27 cellular contexts compared by ENCODE assay signal in genomic region chr1:6653651-6654290, GRCh38. TPM values are rescaled to one million over a fixed set of nuclear protein-coding genes. Genes with fewer than 3 reads are reported as not detected.
DNase-seq lines count a peak whose midpoint lies in the region; ATAC-seq lines count a peak whose summit lies in the region.
"Had no signal": no experiment of that assay in that cellular context is flagged by ENCODE, and none has a peak within 500 bp of the region (broad histone marks: within the 10 kb centered on the region; RNA-seq: fewer than 3 reads in every experiment).

No MANE protein-coding gene starts in this region.

- no peak overlapping the region for H3K14ac ChIP-seq in trophoblast cell (ENCODE audit: low read length)

- H2BK12ac ChIP-seq in trophoblast cell (ENCODE audit: low read length) = no peak overlapping the region

- H3K4ac ChIP-seq in trophoblast cell (ENCODE audit: low read depth, low read length) = no peak overlapping the region

- H3K4me1 ChIP-seq in iPS-15b (ENCODE audit: control insufficient read depth, insufficient read depth, low read length) (no peaks in the 10 kb centered on the region), trophoblast cell (ENCODE audit: control insufficient read depth in 1 of 2, insufficient read depth in 2 of 2, low read length in 2 of 2) (peaks cover 0 to 4% of the 10 kb centered on the region in 2 experiments)
- H3K4me1 ChIP-seq: HAP-1 had no signal

- no peak overlapping the region for H3K4me3 Mint-ChIP-seq in activated naive CD4-positive, alpha-beta T cell treated with anti-CD3 and anti-CD28 coated beads, Interleukin-2, amount 10 ng/mL, durations not matched to agents 7 days and 5 days
- no peak overlapping the region for H3K4me3 Mint-ChIP-seq in activated T-helper 17 cell treated with anti-CD3 and anti-CD28 coated beads, Interleukin-2, amount 50 U/mL, for 72 hours
- H3K4me3 Mint-ChIP-seq: activated CD4-positive, alpha-beta T cell treated with anti-CD3 and anti-CD28 coated beads for 36 hours; activated CD8-positive, alpha-beta T cell treated with anti-CD3 and anti-CD28 coated beads for 36 hours; activated naive CD8-positive, alpha-beta T cell treated with anti-CD3 and anti-CD28 coated beads for 36 hours; B cell; CD4-positive, alpha-beta memory T cell; naive thymus-derived CD8-positive, alpha-beta T cell; stimulated activated naive CD8-positive, alpha-beta T cell treated with anti-CD3 and anti-CD28 coated beads, Interleukin-15, Interleukin-2, amounts not matched to agents 100 ng/mL and 50 ng/mL, for 24 hours had no signal

- H3K27me3 ChIP-seq in iPS-15b (ENCODE audit: control insufficient read depth, insufficient read depth, low read length) (no peaks in the 10 kb centered on the region), trophoblast cell (ENCODE audit: insufficient read depth, low read length) (no peaks in the 10 kb centered on the region)
- H3K27me3 ChIP-seq: cardiac muscle cell, testis had no signal

- H3K27me3 Mint-ChIP-seq in activated naive CD4-positive, alpha-beta T cell treated with anti-CD3 and anti-CD28 coated beads, Interleukin-2, amount 10 ng/mL, durations not matched to agents 7 days and 5 days = no peaks in the 10 kb centered on the region
- H3K27me3 Mint-ChIP-seq in activated T-helper 17 cell treated with anti-CD3 and anti-CD28 coated beads, Interleukin-2, amount 50 U/mL, for 72 hours = no peaks in the 10 kb centered on the region
- H3K27me3 Mint-ChIP-seq: activated CD4-positive, alpha-beta T cell treated with anti-CD3 and anti-CD28 coated beads for 36 hours; activated CD8-positive, alpha-beta T cell treated with anti-CD3 and anti-CD28 coated beads for 36 hours; activated naive CD8-positive, alpha-beta T cell treated with anti-CD3 and anti-CD28 coated beads for 36 hours; B cell; CD4-positive, alpha-beta memory T cell; naive thymus-derived CD8-positive, alpha-beta T cell; stimulated activated naive CD8-positive, alpha-beta T cell treated with anti-CD3 and anti-CD28 coated beads, Interleukin-15, Interleukin-2, amounts not matched to agents 100 ng/mL and 50 ng/mL, for 24 hours had no signal

- H4K12ac ChIP-seq in trophoblast cell (ENCODE audit: low read depth, low read length) = no peak overlapping the region

- no peak overlapping the region for H2BK5ac ChIP-seq in trophoblast cell (ENCODE audit: low read depth, low read length, poor library complexity)

- H3K9ac ChIP-seq in iPS-15b (ENCODE audit: low read depth, low read length) (peak overlapping the region; percentile 26), trophoblast cell (ENCODE audit: low read length) (no peak overlapping the region)

- H2AK5ac ChIP-seq in trophoblast cell (ENCODE audit: low read length) = no peak overlapping the region

- no peak overlapping the region for H4K91ac ChIP-seq in trophoblast cell (ENCODE audit: low read depth, low read length)

- no peak overlapping the region for H2BK120ac ChIP-seq in trophoblast cell (ENCODE audit: insufficient read depth, low read length, poor library complexity)

- no peak for ATAC-seq in HG02759 (IDR thresholded peaks at IDR 0.05; ENCODE audit: unreplicated experiment)
- ATAC-seq in activated T-helper 17 cell treated with anti-CD3 and anti-CD28 coated beads, Interleukin-2, amount 50 U/mL, for 72 hours (replicated peaks) = no peak
- ATAC-seq: activated CD4-positive, alpha-beta T cell treated with anti-CD3 and anti-CD28 coated beads for 36 hours; activated CD8-positive, alpha-beta T cell treated with anti-CD3 and anti-CD28 coated beads for 36 hours; HepG2; naive thymus-derived CD8-positive, alpha-beta T cell had no signal

- no peak overlapping the region for H4K8ac ChIP-seq in trophoblast cell (ENCODE audit: low read depth, low read length)

- H3K9me3 Mint-ChIP-seq in activated naive CD4-positive, alpha-beta T cell treated with anti-CD3 and anti-CD28 coated beads, Interleukin-2, amount 10 ng/mL, durations not matched to agents 7 days and 5 days = no peaks in the 10 kb centered on the region
- no peaks in the 10 kb centered on the region for H3K9me3 Mint-ChIP-seq in activated T-helper 17 cell treated with anti-CD3 and anti-CD28 coated beads, Interleukin-2, amount 50 U/mL, for 72 hours
- H3K9me3 Mint-ChIP-seq: activated CD8-positive, alpha-beta T cell treated with anti-CD3 and anti-CD28 coated beads for 36 hours; activated naive CD8-positive, alpha-beta T cell treated with anti-CD3 and anti-CD28 coated beads for 36 hours; activated T-helper 2 cell treated with anti-CD3 and anti-CD28 coated beads, Interferon-gamma antibody, Interleukin-2, Interleukin-4, amounts not matched to agents 10 μg/mL and 5 μg/mL and 100 μg/mL, durations not matched to agents 14 hours and 24 hours and 36 hours; CD4-positive, alpha-beta memory T cell; naive thymus-derived CD8-positive, alpha-beta T cell; stimulated activated naive CD8-positive, alpha-beta T cell treated with anti-CD3 and anti-CD28 coated beads, Interleukin-15, Interleukin-2, amounts not matched to agents 100 ng/mL and 50 ng/mL, for 24 hours had no signal

- no peak overlapping the region for H3K4me3 ChIP-seq in iPS-15b (ENCODE audit: low read depth, low read length)
- no peak overlapping the region for H3K4me3 ChIP-seq in trophoblast cell (ENCODE audit: low read depth, low read length)
- H3K4me3 ChIP-seq: cardiac muscle cell, HAP-1, lung, smooth muscle cell, testis had no signal

- H3K27ac ChIP-seq in trophoblast cell (ENCODE audit: low read depth, low read length) = no peak overlapping the region
- H3K27ac ChIP-seq: cardiac muscle cell, testis had no signal

- no CpG with 5 or more reads among the region's 18 CpGs for WGBS in trophoblast cell (ENCODE audit: extremely low coverage, insufficient coverage, insufficient read length)

- DNase-seq in DMS79 (lab: John Stamatoyannopoulos, UW) (peak; percentile 74), NCI-H526 treated with DMSO at 0.1 percent for 48 hours (lab: John Stamatoyannopoulos, UW) (peak; percentile 65), trophoblast cell (peak; percentile 38 to 69)
- DNase-seq in activated naive CD4-positive, alpha-beta T cell treated with anti-CD3 and anti-CD28 coated beads, Interleukin-2, amount 10 ng/mL, durations not matched to agents 7 days and 5 days = no peak
- DNase-seq: activated CD4-positive, alpha-beta T cell treated with anti-CD3 and anti-CD28 coated beads for 36 hours; activated CD8-positive, alpha-beta T cell treated with anti-CD3 and anti-CD28 coated beads for 36 hours; activated naive CD8-positive, alpha-beta T cell treated with anti-CD3 and anti-CD28 coated beads for 36 hours; CD4-positive, alpha-beta memory T cell; islet precursor cell; naive thymus-derived CD8-positive, alpha-beta T cell; NCI-H1105 treated with DMSO at 0.1 percent for 48 hours; NCI-H2029; NCI-H446; stimulated activated CD4-positive, alpha-beta T cell treated with anti-CD3 and anti-CD28 coated beads, Interleukin-1b, Interleukin-23, amount 100 ng/mL, for 48 hours; SW 1271; testis had no signal

- no peak overlapping the region for H3K18ac ChIP-seq in trophoblast cell (ENCODE audit: low read length)

- no peaks in the 10 kb centered on the region for H3K79me1 ChIP-seq in trophoblast cell (ENCODE audit: low read length)

- no peaks in the 10 kb centered on the region for H3K79me2 ChIP-seq in trophoblast cell (ENCODE audit: control insufficient read depth, insufficient read depth, low read length, poor library complexity)

- H3K4me2 ChIP-seq in trophoblast cell (ENCODE audit: low read length) = no peak overlapping the region
- H3K4me2 ChIP-seq: smooth muscle cell had no signal

- H3K23ac ChIP-seq in trophoblast cell (ENCODE audit: low read length) = no peak overlapping the region

- no peak overlapping the region for H2AFZ ChIP-seq in trophoblast cell (ENCODE audit: insufficient read depth, low read length, poor library complexity)

- H3K9me3 ChIP-seq in iPS-15b (ENCODE audit: control insufficient read depth, insufficient read depth, low read length) (no peaks in the 10 kb centered on the region), trophoblast cell (ENCODE audit: insufficient read depth, low read depth, low read length) (peaks cover 1% of the 10 kb centered on the region)
- H3K9me3 ChIP-seq: HAP-1, testis had no signal

- peaks cover 26% of the 10 kb centered on the region for H3K36me3 ChIP-seq in iPS-15b (ENCODE audit: control insufficient read depth, insufficient read depth, low read length)
- peaks cover 23 to 32% of the 10 kb centered on the region in 2 experiments for H3K36me3 ChIP-seq in trophoblast cell (ENCODE audit: control insufficient read depth in 1 of 2, insufficient read depth in 2 of 2, low read length in 2 of 2)

- CTCF ChIA-PET in activated naive CD4-positive, alpha-beta T cell treated with anti-CD3 and anti-CD28 coated beads, Interleukin-2, amount 10 ng/mL, durations not matched to agents 7 days and 5 days (lab: Charles Lee) = interaction anchor here (1.0 to 1.3 kb wide), 3 partner anchors 8 to 17 kb away, joined by 3 read pairs; no protein-coding TSS in a partner anchor

- peaks cover 6% of the 10 kb centered on the region for H3K4me1 Mint-ChIP-seq in activated naive CD4-positive, alpha-beta T cell treated with anti-CD3 and anti-CD28 coated beads, Interleukin-2, amount 10 ng/mL, durations not matched to agents 7 days and 5 days
- no peaks in the 10 kb centered on the region for H3K4me1 Mint-ChIP-seq in activated T-helper 17 cell treated with anti-CD3 and anti-CD28 coated beads, Interleukin-2, amount 50 U/mL, for 72 hours
- H3K4me1 Mint-ChIP-seq: B cell had no signal

- H3K36me3 Mint-ChIP-seq in activated naive CD4-positive, alpha-beta T cell treated with anti-CD3 and anti-CD28 coated beads, Interleukin-2, amount 10 ng/mL, durations not matched to agents 7 days and 5 days = peaks cover 6% of the 10 kb centered on the region
- peaks cover 52% of the 10 kb centered on the region for H3K36me3 Mint-ChIP-seq in activated T-helper 17 cell treated with anti-CD3 and anti-CD28 coated beads, Interleukin-2, amount 50 U/mL, for 72 hours (ENCODE audit: low read depth)

- no peak overlapping the region for H3K27ac Mint-ChIP-seq in activated naive CD4-positive, alpha-beta T cell treated with anti-CD3 and anti-CD28 coated beads, Interleukin-2, amount 10 ng/mL, durations not matched to agents 7 days and 5 days
- H3K27ac Mint-ChIP-seq in activated T-helper 17 cell treated with anti-CD3 and anti-CD28 coated beads, Interleukin-2, amount 50 U/mL, for 72 hours = no peak overlapping the region
- H3K27ac Mint-ChIP-seq: activated CD4-positive, alpha-beta T cell treated with anti-CD3 and anti-CD28 coated beads for 36 hours; activated CD8-positive, alpha-beta T cell treated with anti-CD3 and anti-CD28 coated beads for 36 hours; activated naive CD8-positive, alpha-beta T cell treated with anti-CD3 and anti-CD28 coated beads for 36 hours; activated T-helper 2 cell treated with anti-CD3 and anti-CD28 coated beads, Interferon-gamma antibody, Interleukin-2, Interleukin-4, amounts not matched to agents 10 μg/mL and 5 μg/mL and 100 μg/mL, durations not matched to agents 14 hours and 24 hours and 36 hours; B cell; stimulated activated naive CD8-positive, alpha-beta T cell treated with anti-CD3 and anti-CD28 coated beads, Interleukin-15, Interleukin-2, amounts not matched to agents 100 ng/mL and 50 ng/mL, for 24 hours had no signal

RNA-seq across cellular contexts. Expression of gene THAP3, which starts 29.1 kb away (rescaled TPM):
- 17.9 and 19.6 TPM in 2 replicates for polyA plus RNA-seq in trophoblast cell (2013)
- total RNA-seq in activated T-helper 17 cell treated with anti-CD3 and anti-CD28 coated beads, Interleukin-2, amount 50 U/mL, for 72 hours = 10 to 100 TPM; 19.3 to 34.6 TPM

RNA-seq across cellular contexts. Expression of gene PHF13, which starts 40.2 kb away (rescaled TPM):
- 29.3 and 29.7 TPM in 2 replicates for polyA plus RNA-seq in trophoblast cell (2013)
- 10 to 100 TPM; 14.8 to 23.7 TPM for total RNA-seq in activated T-helper 17 cell treated with anti-CD3 and anti-CD28 coated beads, Interleukin-2, amount 50 U/mL, for 72 hours

RNA-seq across cellular contexts. Expression of gene DNAJC11, which starts 47.8 kb away (rescaled TPM):
- polyA plus RNA-seq in trophoblast cell (2013) = 40.7 and 42.6 TPM in 2 replicates
- 10 to 100 TPM; 30.6 to 70.5 TPM for total RNA-seq in activated T-helper 17 cell treated with anti-CD3 and anti-CD28 coated beads, Interleukin-2, amount 50 U/mL, for 72 hours

RNA-seq across cellular contexts. Expression of gene KLHL21, which starts 51.1 kb away (rescaled TPM):
- 19.6 and 22.5 TPM in 2 replicates for polyA plus RNA-seq in trophoblast cell (2013)
- total RNA-seq in activated T-helper 17 cell treated with anti-CD3 and anti-CD28 coated beads, Interleukin-2, amount 50 U/mL, for 72 hours = 10 to 100 TPM; 32.3 to 35.3 TPM
